In genomic region chr10:22325272-22325947, GRCh38 we compare ENCODE assay signal across 9 cellular contexts. TPM values are rescaled to one million over a fixed set of nuclear protein-coding genes. Genes with fewer than 3 reads are reported as not detected.
DNase-seq lines count a peak whose midpoint lies in the region; ATAC-seq, FAIRE-seq and TF ChIP-seq lines count a peak whose summit lies in the region.
"Had no signal": no experiment of that assay in that cellular context is flagged by ENCODE, and none has a peak within 500 bp of the region (broad histone marks: within the 10 kb centered on the region; RNA-seq: fewer than 3 reads in every experiment).

No MANE protein-coding gene starts in this region.

- 0 to 1% methylated on average over 48 to 81 of the region's 82 CpGs for WGBS in heart right ventricle, 2 donors
- 0 to 1% methylated on average over 63 to 82 of the region's 82 CpGs for WGBS in pancreas, 2 donors

- peak overlapping the region; percentile 84 to 89 for H3K27ac Mint-ChIP-seq in T-cell

- intact Hi-C loops in heart right ventricle (cut with DNase I), result loop anchor here in 4 of 10 donors (2.0 to 10.0 kb wide), 5 partner anchors 103 to 831 kb away; partner anchors contain the start of gene PIP4K2A (in 1 of the 4)
- intact Hi-C loops in pancreas (cut with DNase I), result no loop called here

- no peaks in the 10 kb centered on the region for H3K9me3 ChIP-seq in heart right ventricle
- no peaks in the 10 kb centered on the region for H3K9me3 ChIP-seq in pancreas

- DNase-seq in EH (ENCODE audit: low read depth) (peak; percentile 75), T-cell (peak in 33 of 34 experiments; percentile 43 to 79 (median 69)), amniotic stem cell (lab: John Stamatoyannopoulos, UW) (peak; percentile 29), heart right ventricle (peak; percentile 77 to 80), pancreas (peak; percentile 64 to 89 (median 75))

- H3K36me3 ChIP-seq in heart right ventricle, result peaks cover 0 to 42% (median 23%) of the 10 kb centered on the region in 9 donors
- peaks cover 0 to 9% (median 4%) of the 10 kb centered on the region in 3 donors for H3K36me3 ChIP-seq in pancreas

- POLR2A ChIA-PET in T-cell (lab: Charles Lee), result interaction anchor here (0.6 to 0.7 kb wide), 2 partner anchors 9 to 67 kb away, joined by 3 to 6 read pairs; partner anchors contain the start of gene COMMD3 (in 1 of the 2)

- peaks cover 3 to 41% (median 35%) of the 10 kb centered on the region in 9 donors for H3K4me1 ChIP-seq in heart right ventricle
- H3K4me1 ChIP-seq in pancreas, result peaks cover 7 to 20% (median 9%) of the 10 kb centered on the region in 3 donors

- H3K4me1 Mint-ChIP-seq in T-cell, result peaks cover 38 to 41% (median 40%) of the 10 kb centered on the region in 3 donors

- H3K9me3 Mint-ChIP-seq in T-cell, result peaks cover 0 to 4% (median 0%) of the 10 kb centered on the region in 3 donors

- FAIRE-seq in pancreas (lab: Jason Lieb, UNC), result no peak
- FAIRE-seq: colon had no signal

- CTCF ChIA-PET in T-cell (lab: Charles Lee), result interaction anchor here in 1 of 2 donors (0.6 to 1.0 kb wide), 3 partner anchors 10 to 664 kb away, joined by 3 read pairs; no protein-coding TSS in a partner anchor

- no peak for TF ChIP-seq EP300 in Ishikawa (IDR thresholded peaks at IDR 0.05; ENCODE audit: borderline replicate concordance)

- peaks cover 4 to 23% of the 10 kb centered on the region in 2 donors for H3K27me3 Mint-ChIP-seq in T-cell

- H3K4me3 ChIP-seq in heart right ventricle (peak overlapping the region; percentile 29 to 72 (median 64)), pancreas (peak overlapping the region; percentile 41 to 62 (median 52))

- no peak; the same call in 1 of the 2 replicates for TF ChIP-seq RAD21 in Ishikawa (IDR thresholded peaks at IDR 0.05; ENCODE audit: low read depth)

- H3K36me3 Mint-ChIP-seq in T-cell, result peaks cover 20% of the 10 kb centered on the region

- H3K4me3 Mint-ChIP-seq in T-cell, result peak overlapping the region; percentile 82 to 87 (median 86)

- H3K27me3 ChIP-seq in heart right ventricle (peaks cover 0 to 33% (median 5%) of the 10 kb centered on the region in 7 donors), pancreas (peaks cover 0 to 5% (median 0%) of the 10 kb centered on the region in 4 donors)

- TF ChIP-seq CTCF in heart right ventricle (IDR thresholded peaks at IDR 0.05) (peak in 1 of 9 donors; percentile 11), pancreas (IDR thresholded peaks at IDR 0.05) (no peak)

- peak overlapping the region in 9 of 10 donors; percentile 45 to 78 (median 59) for H3K27ac ChIP-seq in heart right ventricle
- H3K27ac ChIP-seq in pancreas, result peak overlapping the region in 2 of 4 donors; percentile 65 to 73

- ATAC-seq in GM21576 (IDR thresholded peaks at IDR 0.05; ENCODE audit: unreplicated experiment), result peak; percentile 40
- peak; percentile 45 to 65 (median 52) for ATAC-seq in T-cell (replicated peaks in 1 of 4)
- ATAC-seq in heart right ventricle, result peak; percentile 32 to 66 (median 52)
- peak; percentile 52 to 62 (median 58) for ATAC-seq in pancreas
- no peak for ATAC-seq in HG03571 (IDR thresholded peaks at IDR 0.05; ENCODE audit: unreplicated experiment)

TF ChIP-seq in Ishikawa, 13 proteins besides CTCF, POLR2A, EP300 and RAD21:
- TF ChIP-seq FOXM1 (IDR thresholded peaks at IDR 0.05; ENCODE audit: borderline replicate concordance, low read depth) (no peak), CEBPB (IDR thresholded peaks at IDR 0.05) (no peak), CREB1 (IDR thresholded peaks at IDR 0.05; ENCODE audit: low read depth) (no peak), REST (IDR thresholded peaks at IDR 0.05; ENCODE audit: low read depth) (no peak), YY1 (IDR thresholded peaks at IDR 0.05; ENCODE audit: low read depth) (no peak), NFIC (IDR thresholded peaks at IDR 0.05) (peak; percentile 36; the same call in 1 of the 2 replicates), USF1 (IDR thresholded peaks at IDR 0.05) (no peak), EGR1 (IDR thresholded peaks at IDR 0.05) (no peak), TCF12 (IDR thresholded peaks at IDR 0.05; ENCODE audit: low read depth) (no peak; the same call in 1 of the 2 replicates), TEAD4 (IDR thresholded peaks at IDR 0.05) (peak; percentile 47; the same call in 1 of the 2 replicates), TAF1 (IDR thresholded peaks at IDR 0.05; ENCODE audit: low read depth) (peak; percentile 48; the same call in 1 of the 2 replicates), ZBTB7A (IDR thresholded peaks at IDR 0.05; ENCODE audit: low read depth) (peak; percentile 67; the same call in 1 of the 2 replicates), MAX (IDR thresholded peaks at IDR 0.05) (peak; percentile 50; the same call in 1 of the 2 replicates)

RNA-seq across cellular contexts. Expression of gene BMI1, which starts 4.5 kb away (rescaled TPM):
- total RNA-seq in T-cell (10 to 100 TPM; 48.9 to 69.2 (median 63.6) TPM), heart right ventricle (10 to 100 TPM; 26.1 to 44.1 (median 34.5) TPM), pancreas (10 to 100 TPM; 15.8 to 33.9 (median 24.0) TPM)
- polyA plus RNA-seq in heart right ventricle (10 to 100 TPM; 15.0 to 19.0 TPM), pancreas (10 to 100 TPM; 10.6 to 25.1 TPM)

RNA-seq across cellular contexts. Expression of gene COMMD3, which starts 9.2 kb away (rescaled TPM):
- total RNA-seq in T-cell (10 to 100 TPM; 25.2 to 57.2 (median 49.7) TPM), heart right ventricle (10 to 100 TPM; 72.7 to 95.0 (median 80.6) TPM), pancreas (10 to 100 TPM; 27.9 to 43.0 (median 34.6) TPM)
- polyA plus RNA-seq in heart right ventricle (10 to 100 TPM; 62.2 to 84.9 TPM), pancreas (10 to 100 TPM; 47.6 to 60.4 TPM)

RNA-seq across cellular contexts. Expression of gene SPAG6, which starts 19.9 kb away (rescaled TPM):
- total RNA-seq in T-cell (under 1 TPM in 2 of 5 donors, not detected in 3; 0.23 to 0.33 TPM), heart right ventricle (not detected), pancreas (under 1 TPM in 5 of 6 donors, not detected in 1; 0.08 to 0.47 (median 0.34) TPM)
- polyA plus RNA-seq in heart right ventricle (under 1 TPM in 1 of 2 donors, not detected in 1; 0.01 TPM), pancreas (1 to 10 TPM in 1 of 2 donors, under 1 TPM in 1; 0.53 to 1.3 TPM)
